Comparison of ENCODE assay signal across 19 cellular contexts in genomic region chr1:232381676-232382075, GRCh38.
"Had no signal": no experiment of that assay in that cellular context is flagged by ENCODE, and none has a peak within 500 bp of the region (broad histone marks: within the 10 kb centered on the region; RNA-seq: fewer than 3 reads in every experiment).

No MANE protein-coding gene starts in this region.

- H3K4me3 ChIP-seq: body of pancreas, cardiac muscle cell, left ventricle myocardium inferior, ovary, prostate gland, right atrium auricular region, tibial artery had no signal

- H3K36me3 ChIP-seq: cardiac muscle cell, left ventricle myocardium inferior, ovary, prostate gland, right atrium auricular region, tibial artery had no signal

- H3K27me3 ChIP-seq: body of pancreas, cardiac muscle cell, foreskin keratinocyte, ovary, right atrium auricular region, tibial artery had no signal

- H3K36me3 Mint-ChIP-seq: activated CD4-positive, alpha-beta memory T cell treated with anti-CD3 and anti-CD28 coated beads for 36 hours; naive thymus-derived CD8-positive, alpha-beta T cell; stimulated activated effector memory CD8-positive, alpha-beta T cell treated with anti-CD3 and anti-CD28 coated beads, Interleukin-12 subunit alpha, Interleukin-12 subunit beta, amount 100 ng/mL, for 72 hours had no signal

- H3K9me3 Mint-ChIP-seq: activated CD4-positive, alpha-beta memory T cell treated with anti-CD3 and anti-CD28 coated beads for 36 hours; activated naive CD8-positive, alpha-beta T cell treated with anti-CD3 and anti-CD28 coated beads, Interleukin-2, amount 50 U/mL, for 24 hours; naive thymus-derived CD8-positive, alpha-beta T cell; stimulated activated effector memory CD8-positive, alpha-beta T cell treated with anti-CD3 and anti-CD28 coated beads, Interleukin-12 subunit alpha, Interleukin-12 subunit beta, amount 100 ng/mL, for 72 hours; stimulated activated naive CD8-positive, alpha-beta T cell treated with anti-CD3 and anti-CD28 coated beads, Interleukin-15, amount 100 ng/mL, for 72 hours had no signal

- H3K27ac Mint-ChIP-seq: activated CD4-positive, alpha-beta memory T cell treated with anti-CD3 and anti-CD28 coated beads for 36 hours; activated naive CD8-positive, alpha-beta T cell treated with anti-CD3 and anti-CD28 coated beads, Interleukin-2, amount 50 U/mL, for 24 hours; naive thymus-derived CD8-positive, alpha-beta T cell; stimulated activated effector memory CD8-positive, alpha-beta T cell treated with anti-CD3 and anti-CD28 coated beads, Interleukin-12 subunit alpha, Interleukin-12 subunit beta, amount 100 ng/mL, for 72 hours; stimulated activated naive CD8-positive, alpha-beta T cell treated with anti-CD3 and anti-CD28 coated beads, Interleukin-15, amount 100 ng/mL, for 72 hours had no signal

- H3K9me3 ChIP-seq: body of pancreas, left ventricle myocardium inferior, ovary, prostate gland, right atrium auricular region, tibial artery had no signal

- H3K4me1 Mint-ChIP-seq: stimulated activated effector memory CD8-positive, alpha-beta T cell treated with anti-CD3 and anti-CD28 coated beads, Interleukin-12 subunit alpha, Interleukin-12 subunit beta, amount 100 ng/mL, for 72 hours had no signal

- DNase-seq: activated CD4-positive, alpha-beta memory T cell treated with anti-CD3 and anti-CD28 coated beads for 36 hours; activated CD4-positive, alpha-beta T cell treated with anti-CD3 and anti-CD28 coated beads for 48 hours; activated effector memory CD4-positive, alpha-beta T cell treated with anti-CD3 and anti-CD28 coated beads, Interleukin-2, amount 50 U/mL, for 16 hours; activated naive CD4-positive, alpha-beta T cell treated with anti-CD3 and anti-CD28 coated beads, Interleukin-2, amount 50 U/mL, for 16 hours; activated naive CD8-positive, alpha-beta T cell treated with anti-CD3 and anti-CD28 coated beads, Interleukin-2, amount 50 U/mL, for 24 hours; body of pancreas; dermis blood vessel endothelial cell; effector CD8-positive, alpha-beta T cell; foreskin keratinocyte; left ventricle myocardium inferior; naive thymus-derived CD8-positive, alpha-beta T cell; ovary; stimulated activated CD4-positive, alpha-beta T cell treated with anti-CD3 and anti-CD28 coated beads, Interleukin-1b, Interleukin-23, amount 100 ng/mL, for 48 hours; stimulated activated naive CD8-positive, alpha-beta T cell treated with anti-CD3 and anti-CD28 coated beads, Interleukin-15, amount 100 ng/mL, for 72 hours; tibial artery had no signal

- H3K4me1 ChIP-seq: foreskin keratinocyte had no signal

- H3K4me3 Mint-ChIP-seq: activated CD4-positive, alpha-beta memory T cell treated with anti-CD3 and anti-CD28 coated beads for 36 hours; activated naive CD8-positive, alpha-beta T cell treated with anti-CD3 and anti-CD28 coated beads, Interleukin-2, amount 50 U/mL, for 24 hours; naive thymus-derived CD8-positive, alpha-beta T cell; stimulated activated effector memory CD8-positive, alpha-beta T cell treated with anti-CD3 and anti-CD28 coated beads, Interleukin-12 subunit alpha, Interleukin-12 subunit beta, amount 100 ng/mL, for 72 hours; stimulated activated naive CD8-positive, alpha-beta T cell treated with anti-CD3 and anti-CD28 coated beads, Interleukin-15, amount 100 ng/mL, for 72 hours had no signal

- ATAC-seq: activated naive CD8-positive, alpha-beta T cell treated with anti-CD3 and anti-CD28 coated beads, Interleukin-2, amount 50 U/mL, for 24 hours; body of pancreas; foreskin keratinocyte; naive thymus-derived CD8-positive, alpha-beta T cell; stimulated activated effector memory CD8-positive, alpha-beta T cell treated with anti-CD3 and anti-CD28 coated beads, Interleukin-12 subunit alpha, Interleukin-12 subunit beta, amount 100 ng/mL, for 72 hours; stimulated activated naive CD8-positive, alpha-beta T cell treated with anti-CD3 and anti-CD28 coated beads, Interleukin-15, amount 100 ng/mL, for 72 hours had no signal
